Comparison of ENCODE assay signal across 24 cellular contexts in genomic region chr1:110065841-110066240, GRCh38. TPM values are rescaled to one million over a fixed set of nuclear protein-coding genes. Genes with fewer than 3 reads are reported as not detected.
"Had no signal": no experiment of that assay in that cellular context is flagged by ENCODE, and none has a peak within 500 bp of the region (broad histone marks: within the 10 kb centered on the region; RNA-seq: fewer than 3 reads in every experiment).

No MANE protein-coding gene starts in this region.

- H3K4me3 Mint-ChIP-seq: activated naive CD4-positive, alpha-beta T cell treated with anti-CD3 and anti-CD28 coated beads, Interleukin-2, amount 50 U/mL, for 24 hours; activated T-cell treated with anti-CD3 and anti-CD28 coated beads, Interleukin-2, amount 50 U/mL, for 72 hours; dendritic cell treated with granulocyte-macrophage colony-stimulating factor and Interleukin-4, amounts not matched to agents 40 ng/mL and 50 ng/mL, for 4 days; nephron progenitor cell; T-helper 17 cell had no signal

- H3K27ac Mint-ChIP-seq: activated naive CD4-positive, alpha-beta T cell treated with anti-CD3 and anti-CD28 coated beads, Interleukin-2, amount 50 U/mL, for 24 hours; activated T-cell treated with anti-CD3 and anti-CD28 coated beads, Interleukin-2, amount 50 U/mL, for 72 hours; dendritic cell treated with granulocyte-macrophage colony-stimulating factor and Interleukin-4, amounts not matched to agents 40 ng/mL and 50 ng/mL, for 4 days; nephron progenitor cell; T-helper 17 cell had no signal

- H3K9me3 ChIP-seq: heart right ventricle, left lung had no signal

- DNase-seq: activated CD4-positive, alpha-beta T cell treated with anti-CD3 and anti-CD28 coated beads, Interleukin-2, amount 50 U/mL, for 4 hours; activated effector memory CD4-positive, alpha-beta T cell treated with anti-CD3 and anti-CD28 coated beads, Interleukin-2, amount 50 U/mL, for 16 hours; activated T-cell treated with anti-CD3 and anti-CD28 coated beads, Interleukin-2, amount 50 U/mL, for 72 hours; effector CD8-positive, alpha-beta T cell; heart right ventricle; left lung; midbrain; nephron progenitor cell; nucleus accumbens; stimulated activated CD4-positive, alpha-beta T cell treated with anti-CD3 and anti-CD28 coated beads, Interleukin-2, amount 100 ng/mL, for 24 hours; stomach; T-helper 17 cell; trophoblast cell; WERI-Rb-1 had no signal

- H3K27ac ChIP-seq: heart right ventricle, left lung, stomach, WERI-Rb-1 had no signal

- H3K36me3 Mint-ChIP-seq: activated naive CD4-positive, alpha-beta T cell treated with anti-CD3 and anti-CD28 coated beads, Interleukin-2, amount 50 U/mL, for 24 hours had no signal

- ATAC-seq: activated T-cell treated with anti-CD3 and anti-CD28 coated beads, Interleukin-2, amount 50 U/mL, for 72 hours; esophagus mucosa; left lung; T-helper 17 cell had no signal

- H3K36me3 ChIP-seq: WERI-Rb-1 had no signal

- H3K4me3 ChIP-seq: heart right ventricle, left lung, stomach had no signal

- H3K9me3 Mint-ChIP-seq: activated naive CD4-positive, alpha-beta T cell treated with anti-CD3 and anti-CD28 coated beads, Interleukin-2, amount 50 U/mL, for 24 hours; activated T-cell treated with anti-CD3 and anti-CD28 coated beads, Interleukin-2, amount 50 U/mL, for 72 hours; dendritic cell treated with granulocyte-macrophage colony-stimulating factor and Interleukin-4, amounts not matched to agents 40 ng/mL and 50 ng/mL, for 4 days; nephron progenitor cell had no signal

RNA-seq across cellular contexts. Expression of gene ALX3, which starts 4.6 kb away (rescaled TPM):
- total RNA-seq: activated CD8-positive, alpha-beta memory T cell treated with anti-CD3 and anti-CD28 coated beads for 36 hours; activated T-cell treated with anti-CD3 and anti-CD28 coated beads, Interleukin-2, amount 50 U/mL, for 72 hours; chondrocyte; esophagus mucosa; heart right ventricle; kidney epithelial cell; left lung; lung microvascular endothelial cell; posterior vena cava; skeletal muscle tissue; stomach; T-helper 17 cell; temporal lobe had no signal

RNA-seq across cellular contexts. Expression of gene UBL4B, which starts 46.4 kb away (rescaled TPM):
- total RNA-seq: activated CD8-positive, alpha-beta memory T cell treated with anti-CD3 and anti-CD28 coated beads for 36 hours; activated T-cell treated with anti-CD3 and anti-CD28 coated beads, Interleukin-2, amount 50 U/mL, for 72 hours; chondrocyte; esophagus mucosa; heart right ventricle; kidney epithelial cell; left lung; lung microvascular endothelial cell; skeletal muscle tissue; stomach; T-helper 17 cell had no signal
